In the genomic region with DNA sequence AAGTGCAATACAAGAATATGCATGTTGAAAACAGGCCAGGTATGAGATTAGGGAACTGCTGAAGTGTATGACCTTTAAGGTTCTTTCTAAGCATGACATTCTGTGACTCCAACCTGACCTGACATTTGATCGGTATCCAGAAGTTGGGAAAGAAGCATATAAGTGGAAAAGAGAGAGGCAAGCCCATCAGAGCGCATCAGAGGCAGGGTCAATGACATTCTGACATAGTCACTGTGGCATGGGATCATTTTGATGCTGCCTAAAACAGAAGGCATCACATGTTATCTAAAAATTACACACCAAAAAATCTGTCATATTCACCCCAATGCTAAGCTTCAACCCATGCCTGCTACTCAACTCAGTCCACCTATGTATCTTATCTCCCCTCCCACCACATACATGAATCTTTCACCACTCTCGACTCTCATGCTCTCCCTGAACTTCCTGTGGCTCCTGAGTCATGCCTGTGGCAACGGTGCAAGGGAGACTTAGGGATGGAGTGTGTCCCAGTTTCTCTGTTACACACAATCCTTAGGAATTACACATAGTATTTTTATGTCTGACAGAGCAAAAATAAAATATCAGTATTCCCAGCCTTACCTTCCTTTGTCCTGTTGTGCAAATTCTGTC, we compare ENCODE assay signal across 34 cellular contexts. TPM values are rescaled to one million over a fixed set of nuclear protein-coding genes. Genes with fewer than 3 reads are reported as not detected.
"Had no signal": no experiment of that assay in that cellular context is flagged by ENCODE, and none has a peak within 500 bp of the region (broad histone marks: within the 10 kb centered on the region; RNA-seq: fewer than 3 reads in every experiment).

No MANE protein-coding gene starts in this region.

- DNase-seq: activated CD4-positive, alpha-beta T cell treated with anti-CD3 and anti-CD28 coated beads for 48 hours; activated CD4-positive, alpha-beta T cell treated with anti-CD3 and anti-CD28 coated beads, Interleukin-2, amount 50 U/mL, for 48 hours; activated CD8-positive, alpha-beta memory T cell treated with anti-CD3 and anti-CD28 coated beads for 24 hours; activated effector memory CD4-positive, alpha-beta T cell treated with Interleukin-2 at 50 U/mL for 16 hours; activated naive CD4-positive, alpha-beta T cell treated with anti-CD3 and anti-CD28 coated beads for 36 hours; activated naive CD8-positive, alpha-beta T cell treated with anti-CD3 and anti-CD28 coated beads for 36 hours; adrenal gland; aorta; dermis blood vessel endothelial cell; effector CD8-positive, alpha-beta T cell; erythroblast; foreskin fibroblast; heart right ventricle; left ventricle myocardium superior; ovary; sigmoid colon; stimulated activated CD4-positive, alpha-beta T cell treated with anti-CD3 and anti-CD28 coated beads, Interleukin-1b, Interleukin-23, amount 100 ng/mL, for 48 hours; stimulated activated CD4-positive, alpha-beta T cell treated with anti-CD3 and anti-CD28 coated beads, Interleukin-4, amount 100 ng/mL, for 4 hours; stimulated activated CD8-positive, alpha-beta memory T cell treated with anti-CD3 and anti-CD28 coated beads, Interleukin-4, amount 100 ng/mL, for 48 hours; stimulated activated naive CD8-positive, alpha-beta T cell treated with anti-CD3 and anti-CD28 coated beads, Interleukin-15, amount 100 ng/mL, for 72 hours; T1000; thyroid gland; upper lobe of left lung; WERI-Rb-1 had no signal

- H3K27ac Mint-ChIP-seq: activated naive CD4-positive, alpha-beta T cell treated with anti-CD3 and anti-CD28 coated beads for 36 hours; activated naive CD8-positive, alpha-beta T cell treated with anti-CD3 and anti-CD28 coated beads for 36 hours; nephron; progenitor cell of endocrine pancreas; stimulated activated memory B cell treated with anti-CD40 and anti-IgM and Interleukin-4, amounts not matched to agents 10 μg/mL and 1 μg/mL and 100 μg/mL, for 72 hours; stimulated activated naive CD8-positive, alpha-beta T cell treated with anti-CD3 and anti-CD28 coated beads, Interleukin-15, amount 100 ng/mL, for 72 hours; T-helper 1 cell treated with Interleukin-12 subunit alpha and Interleukin-12 subunit beta and Interleukin-4 antibody, amounts not matched to agents 30 μg/mL and 1 μg/mL, for 36 hours had no signal

- H3K4me3 ChIP-seq: adrenal gland, heart right ventricle, ovary, sigmoid colon, smooth muscle cell, thyroid gland, upper lobe of left lung had no signal

- H3K4me1 Mint-ChIP-seq: central memory CD8-positive, alpha-beta T cell; nephron; stimulated activated memory B cell treated with anti-CD40 and anti-IgM and Interleukin-4, amounts not matched to agents 10 μg/mL and 1 μg/mL and 100 μg/mL, for 72 hours; stimulated activated naive CD8-positive, alpha-beta T cell treated with anti-CD3 and anti-CD28 coated beads, Interleukin-15, amount 100 ng/mL, for 72 hours had no signal

- H3K4me3 Mint-ChIP-seq: activated naive CD4-positive, alpha-beta T cell treated with anti-CD3 and anti-CD28 coated beads for 36 hours; activated naive CD8-positive, alpha-beta T cell treated with anti-CD3 and anti-CD28 coated beads for 36 hours; central memory CD8-positive, alpha-beta T cell; nephron; stimulated activated memory B cell treated with anti-CD40 and anti-IgM and Interleukin-4, amounts not matched to agents 10 μg/mL and 1 μg/mL and 100 μg/mL, for 72 hours; stimulated activated naive CD8-positive, alpha-beta T cell treated with anti-CD3 and anti-CD28 coated beads, Interleukin-15, amount 100 ng/mL, for 72 hours; T-helper 1 cell treated with Interleukin-12 subunit alpha and Interleukin-12 subunit beta and Interleukin-4 antibody, amounts not matched to agents 30 μg/mL and 1 μg/mL, for 36 hours had no signal

- H3K27me3 ChIP-seq: adrenal gland, heart right ventricle, neutrophil, ovary, sigmoid colon, thyroid gland, upper lobe of left lung had no signal

- H3K27me3 Mint-ChIP-seq: activated naive CD8-positive, alpha-beta T cell treated with anti-CD3 and anti-CD28 coated beads for 36 hours; central memory CD8-positive, alpha-beta T cell; stimulated activated memory B cell treated with anti-CD40 and anti-IgM and Interleukin-4, amounts not matched to agents 10 μg/mL and 1 μg/mL and 100 μg/mL, for 72 hours; stimulated activated naive CD8-positive, alpha-beta T cell treated with anti-CD3 and anti-CD28 coated beads, Interleukin-15, amount 100 ng/mL, for 72 hours had no signal

- H3K9me3 ChIP-seq: adrenal gland, thyroid gland had no signal

- H3K4me1 ChIP-seq: adrenal gland, heart right ventricle, sigmoid colon, thyroid gland, upper lobe of left lung had no signal

- ATAC-seq: activated CD4-positive, CD25-positive, alpha-beta regulatory T cell treated with anti-CD3 and anti-CD28 coated beads, Interleukin-2, amount 50 U/mL, for 24 hours; stimulated activated memory B cell treated with anti-CD40 and anti-IgM and Interleukin-4, amounts not matched to agents 10 μg/mL and 1 μg/mL and 100 μg/mL, for 72 hours; stimulated activated naive CD8-positive, alpha-beta T cell treated with anti-CD3 and anti-CD28 coated beads, Interleukin-15, amount 100 ng/mL, for 72 hours had no signal

- H3K36me3 ChIP-seq: adrenal gland, neutrophil, ovary, thyroid gland, upper lobe of left lung, WERI-Rb-1 had no signal

- H3K4me2 ChIP-seq: smooth muscle cell had no signal

- H3K27ac ChIP-seq: adrenal gland, heart right ventricle, neutrophil, ovary, sigmoid colon, thyroid gland, upper lobe of left lung, WERI-Rb-1 had no signal

RNA-seq across cellular contexts. Expression of a gene that starts 20.5 kb away (rescaled TPM):
- total RNA-seq: dermis blood vessel endothelial cell, glomerular endothelial cell, lung microvascular endothelial cell had no signal
